11 cellular contexts compared by ENCODE assay signal in the genomic region with DNA sequence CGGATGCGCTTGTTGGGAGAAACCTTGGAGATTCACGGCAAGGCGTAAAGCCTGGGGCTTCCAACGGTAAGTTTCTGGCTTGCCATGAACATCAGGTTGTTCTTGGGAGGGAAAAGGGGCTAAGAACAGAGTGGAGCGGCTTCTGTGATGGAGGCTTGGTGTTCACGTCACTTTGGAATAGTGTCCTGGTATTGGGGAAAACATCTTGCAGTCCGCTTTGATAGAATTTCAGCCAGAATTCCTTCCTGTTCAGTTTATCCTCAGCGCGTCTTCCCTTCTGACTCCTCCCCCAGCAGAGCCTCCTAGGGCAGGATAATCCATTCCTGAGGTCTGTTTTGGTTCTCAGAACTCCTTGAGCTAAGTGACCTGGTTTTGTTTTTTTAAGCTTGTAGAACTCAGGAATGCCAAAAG. TPM values are rescaled to one million over a fixed set of nuclear protein-coding genes. Genes with fewer than 3 reads are reported as not detected.
DNase-seq lines count a peak whose midpoint lies in the region; ATAC-seq and TF ChIP-seq lines count a peak whose summit lies in the region.
"Had no signal": no experiment of that assay in that cellular context is flagged by ENCODE, and none has a peak within 500 bp of the region (broad histone marks: within the 10 kb centered on the region; RNA-seq: fewer than 3 reads in every experiment).

No MANE protein-coding gene starts in this region.

- no peak overlapping the region for H3K18ac ChIP-seq in mesenchymal stem cell (ENCODE audit: low read depth in 1 of 2, low read length in 2 of 2)

- H3K4me3 Mint-ChIP-seq in activated naive CD4-positive, alpha-beta T cell treated with anti-CD3 and anti-CD28 coated beads, Interleukin-2, amount 50 U/mL, for 24 hours = peak overlapping the region; percentile 36
- no peak overlapping the region for H3K4me3 Mint-ChIP-seq in activated naive CD4-positive, alpha-beta T cell treated with anti-CD3 and anti-CD28 coated beads, Interleukin-2, amount 10 ng/mL, durations not matched to agents 7 days and 5 days
- no peak overlapping the region for H3K4me3 Mint-ChIP-seq in natural killer cell
- H3K4me3 Mint-ChIP-seq: activated CD8-positive, alpha-beta memory T cell treated with anti-CD3 and anti-CD28 coated beads, Interleukin-2, amount 10 ng/mL, durations not matched to agents 7 days and 5 days had no signal

- no peak overlapping the region for H2BK120ac ChIP-seq in mesenchymal stem cell (ENCODE audit: low read depth, low read length)

- intact Hi-C loops in transverse colon (cut with DNase I; ENCODE audit: low total_unique reads) = loop anchor here (5.0 kb wide), 1 partner anchor 69 kb away; no protein-coding TSS in a partner anchor
- intact Hi-C loops in natural killer cell (cut with micrococcal nuclease) = loop anchor here (1.0 kb wide), 1 partner anchor 26 kb away; no protein-coding TSS in a partner anchor

- no peak overlapping the region for H3K9ac ChIP-seq in mesenchymal stem cell (ENCODE audit: low read length)

- in situ Hi-C loops in transverse colon (cut with MboI; ENCODE audit: low pct_ligation_motif_present in 1 of 4, low pct_unique_long_range_greater_than_20kb in 1 of 4, low sequenced_read_pairs in 3 of 4) = no loop called here

- peak overlapping the region; percentile 51 for H2AK5ac ChIP-seq in mesenchymal stem cell (ENCODE audit: low read length, severe bottlenecking)

- H3K14ac ChIP-seq in mesenchymal stem cell (ENCODE audit: low read length in 2 of 2) = peak overlapping the region in 1 of 2 experiments; percentile 95

- no peak for TF ChIP-seq EP300 in transverse colon (IDR thresholded peaks at IDR 0.05; ENCODE audit: low read depth)

- H3K4me3 ChIP-seq in coronary artery (peak overlapping the region; percentile 98), mesenchymal stem cell (ENCODE audit: insufficient read depth in 1 of 2, low read depth in 1 of 2, low read length in 2 of 2) (peak overlapping the region in 1 of 2 experiments; percentile 55), transverse colon (peak overlapping the region; percentile 71 to 82 (median 76))

- H3K36me3 Mint-ChIP-seq in activated naive CD4-positive, alpha-beta T cell treated with anti-CD3 and anti-CD28 coated beads, Interleukin-2, amount 50 U/mL, for 24 hours = no peaks in the 10 kb centered on the region
- no peaks in the 10 kb centered on the region for H3K36me3 Mint-ChIP-seq in activated naive CD4-positive, alpha-beta T cell treated with anti-CD3 and anti-CD28 coated beads, Interleukin-2, amount 10 ng/mL, durations not matched to agents 7 days and 5 days
- no peaks in the 10 kb centered on the region for H3K36me3 Mint-ChIP-seq in natural killer cell
- H3K36me3 Mint-ChIP-seq: activated CD8-positive, alpha-beta memory T cell treated with anti-CD3 and anti-CD28 coated beads, Interleukin-2, amount 10 ng/mL, durations not matched to agents 7 days and 5 days had no signal

- no peak overlapping the region for H4K91ac ChIP-seq in mesenchymal stem cell (ENCODE audit: low read length)

- no peak for TF ChIP-seq POLR2A in transverse colon (IDR thresholded peaks at IDR 0.05)

- H3K4ac ChIP-seq in mesenchymal stem cell (ENCODE audit: low read depth in 1 of 2, low read length in 2 of 2) = no peak overlapping the region

- H2AFZ ChIP-seq in mesenchymal stem cell (ENCODE audit: low read depth, low read length) = no peak overlapping the region

- H3K27me3 Mint-ChIP-seq in activated naive CD4-positive, alpha-beta T cell treated with anti-CD3 and anti-CD28 coated beads, Interleukin-2, amount 50 U/mL, for 24 hours = peaks cover 23% of the 10 kb centered on the region
- H3K27me3 Mint-ChIP-seq in activated naive CD4-positive, alpha-beta T cell treated with anti-CD3 and anti-CD28 coated beads, Interleukin-2, amount 10 ng/mL, durations not matched to agents 7 days and 5 days = peaks cover 70% of the 10 kb centered on the region
- H3K27me3 Mint-ChIP-seq in natural killer cell (ENCODE audit: low read depth in 2 of 2) = peaks cover 11 to 22% of the 10 kb centered on the region in 2 donors

- H3K27ac ChIP-seq in coronary artery (peak overlapping the region; percentile 81 to 98), mesenchymal stem cell (ENCODE audit: low read length, poor library complexity, severe bottlenecking) (peak overlapping the region; percentile 80), transverse colon (peak overlapping the region; percentile 93 to 96 (median 95))

- no peak for TF ChIP-seq CTCF in coronary artery (IDR thresholded peaks at IDR 0.05)
- TF ChIP-seq CTCF in transverse colon (IDR thresholded peaks at IDR 0.05) = no peak
- no peak for TF ChIP-seq CTCF in natural killer cell (IDR thresholded peaks at IDR 0.05)

- peak overlapping the region in 1 of 2 experiments; percentile 21 for H2BK12ac ChIP-seq in mesenchymal stem cell (ENCODE audit: low read length in 2 of 2)

- H3K9me3 ChIP-seq in mesenchymal stem cell (ENCODE audit: control insufficient read depth, low read length) = no peaks in the 10 kb centered on the region
- H3K9me3 ChIP-seq in transverse colon = no peaks in the 10 kb centered on the region

- CTCF ChIA-PET in activated naive CD4-positive, alpha-beta T cell treated with anti-CD3 and anti-CD28 coated beads, Interleukin-2, amount 10 ng/mL, durations not matched to agents 7 days and 5 days (lab: Charles Lee) = interaction anchor here (2.5 kb wide), 1 partner anchor 20 kb away, joined by 8 read pairs; no protein-coding TSS in a partner anchor

- H4K8ac ChIP-seq in mesenchymal stem cell (ENCODE audit: low read length) = peak overlapping the region; percentile 72

- no peak for DNase-seq in activated naive CD4-positive, alpha-beta T cell treated with anti-CD3 and anti-CD28 coated beads, Interleukin-2, amount 10 ng/mL, durations not matched to agents 7 days and 5 days
- DNase-seq in coronary artery (ENCODE audit: low spot score) (no peak), mesenchymal stem cell (peak; percentile 61), transverse colon (no peak), natural killer cell (no peak), cerebellar nuclear complex (lab: John Stamatoyannopoulos, UW) (no peak)
- DNase-seq in activated CD8-positive, alpha-beta memory T cell treated with anti-CD3 and anti-CD28 coated beads for 24 hours = no peak
- DNase-seq: ACHN; activated CD8-positive, alpha-beta memory T cell treated with anti-CD3 and anti-CD28 coated beads, Interleukin-2, amount 10 ng/mL, durations not matched to agents 7 days and 5 days; NCI-H774 had no signal

- H3K4me1 Mint-ChIP-seq in activated naive CD4-positive, alpha-beta T cell treated with anti-CD3 and anti-CD28 coated beads, Interleukin-2, amount 50 U/mL, for 24 hours = no peaks in the 10 kb centered on the region
- peaks cover 4% of the 10 kb centered on the region for H3K4me1 Mint-ChIP-seq in activated naive CD4-positive, alpha-beta T cell treated with anti-CD3 and anti-CD28 coated beads, Interleukin-2, amount 10 ng/mL, durations not matched to agents 7 days and 5 days
- H3K4me1 Mint-ChIP-seq in natural killer cell = no peaks in the 10 kb centered on the region

- peak overlapping the region in 1 of 2 experiments; percentile 1 for H3K23ac ChIP-seq in mesenchymal stem cell (ENCODE audit: low read length in 2 of 2)

- no peak overlapping the region for H3K27ac Mint-ChIP-seq in activated naive CD4-positive, alpha-beta T cell treated with anti-CD3 and anti-CD28 coated beads, Interleukin-2, amount 50 U/mL, for 24 hours
- H3K27ac Mint-ChIP-seq in activated naive CD4-positive, alpha-beta T cell treated with anti-CD3 and anti-CD28 coated beads, Interleukin-2, amount 10 ng/mL, durations not matched to agents 7 days and 5 days = no peak overlapping the region
- no peak overlapping the region for H3K27ac Mint-ChIP-seq in natural killer cell
- H3K27ac Mint-ChIP-seq: activated CD8-positive, alpha-beta memory T cell treated with anti-CD3 and anti-CD28 coated beads, Interleukin-2, amount 10 ng/mL, durations not matched to agents 7 days and 5 days had no signal

- H3K79me1 ChIP-seq in mesenchymal stem cell (replicated peaks; ENCODE audit: low read length, poor library complexity, severe bottlenecking) = peaks cover 24% of the 10 kb centered on the region

- WGBS in mesenchymal stem cell = 4% methylated on average over 6 of the region's 10 CpGs
- 80 to 90% methylated on average over 3 to 10 of the region's 10 CpGs for WGBS in transverse colon (ENCODE audit: low coverage in 1 of 2), 2 donors

- H2BK15ac ChIP-seq in mesenchymal stem cell (ENCODE audit: low read depth, poor library complexity, severe bottlenecking) = no peak overlapping the region

- no peak overlapping the region for H2BK5ac ChIP-seq in mesenchymal stem cell (ENCODE audit: low read depth, low read length, poor library complexity, severe bottlenecking)

- H3K4me1 ChIP-seq in mesenchymal stem cell (ENCODE audit: control insufficient read depth, insufficient read depth, low read depth, low read length) = peaks cover 20% of the 10 kb centered on the region
- H3K4me1 ChIP-seq in transverse colon = peaks cover under 1 to 25% (median 10%) of the 10 kb centered on the region in 4 donors

- no peak for ATAC-seq in natural killer cell
- ATAC-seq: activated CD8-positive, alpha-beta memory T cell treated with anti-CD3 and anti-CD28 coated beads, Interleukin-2, amount 10 ng/mL, durations not matched to agents 7 days and 5 days had no signal

- no peaks in the 10 kb centered on the region for H3K9me3 Mint-ChIP-seq in activated naive CD4-positive, alpha-beta T cell treated with anti-CD3 and anti-CD28 coated beads, Interleukin-2, amount 50 U/mL, for 24 hours
- H3K9me3 Mint-ChIP-seq in activated naive CD4-positive, alpha-beta T cell treated with anti-CD3 and anti-CD28 coated beads, Interleukin-2, amount 10 ng/mL, durations not matched to agents 7 days and 5 days = no peaks in the 10 kb centered on the region
- no peaks in the 10 kb centered on the region for H3K9me3 Mint-ChIP-seq in natural killer cell

- H3K36me3 ChIP-seq in mesenchymal stem cell (ENCODE audit: control insufficient read depth in 1 of 2, insufficient read depth in 2 of 2, low read depth in 1 of 2, low read length in 2 of 2) (peaks cover 0 to 36% of the 10 kb centered on the region in 2 experiments), transverse colon (no peaks in the 10 kb centered on the region)

- H3K4me2 ChIP-seq in mesenchymal stem cell (ENCODE audit: low read length, poor library complexity, severe bottlenecking) = peak overlapping the region; percentile 83

- H3K27me3 ChIP-seq in mesenchymal stem cell (ENCODE audit: control insufficient read depth in 1 of 2, insufficient read depth in 1 of 2, low read length in 2 of 2) (peaks cover 0 to 18% of the 10 kb centered on the region in 2 experiments), transverse colon (no peaks in the 10 kb centered on the region)

RNA-seq across cellular contexts. Expression of gene KCTD15, which starts 2.0 kb away (rescaled TPM):
- 16.1 TPM for polyA plus RNA-seq in mesenchymal stem cell (2013, experiment 1 of 2)
- polyA plus RNA-seq in mesenchymal stem cell (2013, experiment 2 of 2) = 19.5 TPM
- 100 to 1,000 TPM in 1 of 4 donors, 10 to 100 TPM in 3; 28.5 to 158 (median 39.2) TPM for total RNA-seq in transverse colon
- 1 to 10 TPM in 2 of 3 donors, under 1 TPM in 1; 0.59 to 4.7 (median 1.4) TPM for total RNA-seq in natural killer cell

Comparison
In these comparisons a context has a peak if more than half of its experiments do, and no peak if none do; other contexts are left out.
1. RNA of gene KCTD15, which starts 2.0 kb away (total RNA-seq): 28.5 to 158 TPM in transverse colon; 0.59 to 4.7 TPM in natural killer cell; every median in the first group is over 4 times any median in the second.
2. Peak in every context shown above with its lines, with median percentiles within 50 percentile points of each other: H3K27ac ChIP-seq.